In the genomic region with DNA sequence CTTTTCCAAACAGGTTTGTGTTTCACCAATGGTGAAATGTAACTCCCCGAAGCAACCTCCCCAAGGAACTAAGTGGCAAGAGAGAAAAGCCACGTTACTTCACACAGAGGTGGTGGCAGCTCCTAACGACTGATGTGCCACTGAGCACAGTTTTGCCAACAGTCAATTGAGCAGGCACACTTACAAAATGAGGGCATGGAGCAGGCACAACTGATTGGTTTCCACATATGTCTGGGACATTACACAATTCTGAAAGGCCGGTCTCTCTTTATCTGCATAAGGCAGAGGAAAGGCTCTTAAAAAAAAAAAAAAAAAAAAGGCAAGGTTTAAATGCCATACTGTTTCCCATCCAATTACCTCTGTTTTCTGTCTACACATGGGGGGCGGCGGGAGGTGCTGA, we compare ENCODE assay signal across 22 cellular contexts.
DNase-seq lines count a peak whose midpoint lies in the region; ATAC-seq, FAIRE-seq and TF ChIP-seq lines count a peak whose summit lies in the region.
"Had no signal": no experiment of that assay in that cellular context is flagged by ENCODE, and none has a peak within 500 bp of the region (broad histone marks: within the 10 kb centered on the region; RNA-seq: fewer than 3 reads in every experiment).

No MANE protein-coding gene starts in this region.

- H3K9ac ChIP-seq in liver (ENCODE audit: low read depth in 1 of 2, low read length in 2 of 2), result no peak overlapping the region
- H3K9ac ChIP-seq in HepG2 (ENCODE audit: insufficient read depth, low read depth, low read length), result no peak overlapping the region

- TF ChIP-seq CTCF in liver (IDR thresholded peaks at IDR 0.05; ENCODE audit: low read depth, low read length, missing input control) (no peak), HepG2 (CRISPR knock-in tag; IDR thresholded peaks at IDR 0.05) (no peak), WERI-Rb-1 (IDR thresholded peaks at IDR 0.05; ENCODE audit: low read depth, low read length) (no peak), upper lobe of right lung (IDR thresholded peaks at IDR 0.05) (no peak), endothelial cell (IDR thresholded peaks at IDR 0.05; ENCODE audit: unreplicated experiment) (no peak)

- H4K20me1 ChIP-seq in HepG2 (ENCODE audit: insufficient read depth, low read length), result no peaks in the 10 kb centered on the region

- WGBS in liver, result 44% methylated on average over 6 of the region's 6 CpGs
- 30% methylated on average over 4 of the region's 6 CpGs for WGBS in HepG2 (ENCODE audit: low lambda C conversion rate)

- H3K4me1 Mint-ChIP-seq in endothelial cell (ENCODE audit: unreplicated experiment), result peaks cover 15% of the 10 kb centered on the region
- H3K4me1 Mint-ChIP-seq: B cell had no signal

- no peaks in the 10 kb centered on the region for H3K36me3 Mint-ChIP-seq in endothelial cell (ENCODE audit: low read depth, unreplicated experiment)
- H3K36me3 Mint-ChIP-seq: CD14-positive monocyte; CD8-positive, alpha-beta T cell had no signal

- H3K27me3 ChIP-seq in liver (ENCODE audit: control insufficient read depth in 4 of 4, insufficient read depth in 4 of 4, low read length in 3 of 4) (no peaks in the 10 kb centered on the region), HepG2 (ENCODE audit: control insufficient read depth in 1 of 2, insufficient read depth in 2 of 2, low read length in 2 of 2) (no peaks in the 10 kb centered on the region; a peak in 1 of 5 replicates), WERI-Rb-1 (ENCODE audit: insufficient read depth, low read depth, severe bottlenecking) (no peaks in the 10 kb centered on the region), upper lobe of right lung (no peaks in the 10 kb centered on the region)

- H2AFZ ChIP-seq in HepG2 (ENCODE audit: low read length), result no peak overlapping the region

- H3K27me3 Mint-ChIP-seq in endothelial cell (ENCODE audit: unreplicated experiment), result peaks cover 4% of the 10 kb centered on the region
- H3K27me3 Mint-ChIP-seq: B cell had no signal

- no peaks in the 10 kb centered on the region for H3K9me3 ChIP-seq in liver (ENCODE audit: control insufficient read depth in 4 of 4, low read length in 3 of 4)
- no peaks in the 10 kb centered on the region for H3K9me3 ChIP-seq in HepG2 (ENCODE audit: low read length)
- H3K9me3 ChIP-seq in WERI-Rb-1 (ENCODE audit: severe bottlenecking), result peaks cover 2% of the 10 kb centered on the region
- H3K9me3 ChIP-seq in upper lobe of right lung, result no peaks in the 10 kb centered on the region

- H3K79me2 ChIP-seq in HepG2 (ENCODE audit: insufficient read depth, low read length), result no peaks in the 10 kb centered on the region

- no peaks in the 10 kb centered on the region for H3K9me3 Mint-ChIP-seq in endothelial cell (ENCODE audit: unreplicated experiment)

- POLR2A ChIA-PET in HepG2 (lab: Yijun Ruan, JAX), result no interaction called here

- TF ChIP-seq EP300 in HepG2 (IDR thresholded peaks at IDR 0.05; ENCODE audit: low read depth in 2 of 2, low read length in 2 of 2) (no peak), HepG2 (CRISPR knock-in tag; IDR thresholded peaks at IDR 0.05; ENCODE audit: borderline replicate concordance) (no peak)

- BruUV-seq in HepG2 (replicated peaks; lab: Mats Ljungman, UMichigan), result no TSS peak

- H3K4me3 Mint-ChIP-seq in endothelial cell (ENCODE audit: unreplicated experiment), result no peak overlapping the region
- H3K4me3 Mint-ChIP-seq: B cell; CD14-positive monocyte; CD8-positive, alpha-beta T cell had no signal

- H3K36me3 ChIP-seq in liver (ENCODE audit: control insufficient read depth in 4 of 4, insufficient read depth in 3 of 4, low read depth in 1 of 4, low read length in 3 of 4) (no peaks in the 10 kb centered on the region), HepG2 (replicated peaks in 1 of 2; ENCODE audit: control insufficient read depth in 1 of 2, insufficient read depth in 2 of 2, low read length in 2 of 2) (no peaks in the 10 kb centered on the region), WERI-Rb-1 (no peaks in the 10 kb centered on the region), upper lobe of right lung (no peaks in the 10 kb centered on the region)

- H3K4me2 ChIP-seq in HepG2 (ENCODE audit: low read depth, low read length), result no peak overlapping the region

- ATAC-seq in HepG2 (no peak), left lobe of liver (peak; percentile 83), upper lobe of right lung (peak; percentile 14), HG02759 (IDR thresholded peaks at IDR 0.05; ENCODE audit: unreplicated experiment) (no peak), Right ventricle myocardium inferior (no peak)
- ATAC-seq: CD8-positive, alpha-beta T cell; HCT116 had no signal

- CTCF ChIA-PET in HepG2 (lab: Yijun Ruan, JAX; ENCODE audit: low intra/inter-chr PET ratio, low total read pairs), result no interaction called here

- TF ChIP-seq RAD21 in liver (IDR thresholded peaks at IDR 0.05) (peak; percentile 52 to 68), HepG2 (CRISPR knock-in tag; IDR thresholded peaks at IDR 0.05) (no peak)

- H3K27ac Mint-ChIP-seq in endothelial cell (ENCODE audit: unreplicated experiment), result no peak overlapping the region
- H3K27ac Mint-ChIP-seq: B cell; CD14-positive monocyte; CD8-positive, alpha-beta T cell had no signal

- FAIRE-seq in HepG2 (lab: Jason Lieb, UNC), result no peak
- FAIRE-seq: A204.1, D721Med, G401.6, GM12892, H1 had no signal

- DNase-seq in HepG2 (ENCODE audit: low spot score) (no peak), WERI-Rb-1 (no peak), left lobe of liver (ENCODE audit: low spot score) (peak; percentile 76), upper lobe of right lung (no peak), endothelial cell (ENCODE audit: low spot score) (no peak), Right ventricle myocardium inferior (ENCODE audit: missing footprints) (no peak)
- DNase-seq: CD8-positive, alpha-beta T cell; COR-L47; DMS153; DMS79 treated with DMSO at 0.1 percent for 48 hours; EL; IMR-90 had no signal

- in situ Hi-C loops in HepG2 (cut with HindIII; ENCODE audit: extremely low pct_ligation_motif_present, low pct_unique_long_range_greater_than_20kb), result no loop called here

- H3K4me1 ChIP-seq in liver (ENCODE audit: control insufficient read depth in 4 of 4, insufficient read depth in 4 of 4, low read length in 3 of 4) (peaks cover 3 to 21% (median 15%) of the 10 kb centered on the region in 4 donors), HepG2 (ENCODE audit: insufficient read depth, low read length) (no peaks in the 10 kb centered on the region), upper lobe of right lung (no peaks in the 10 kb centered on the region)

- H3K27ac ChIP-seq in liver (ENCODE audit: low read depth in 1 of 2, low read length in 2 of 2), result peak overlapping the region in 1 of 2 donors; percentile 17
- H3K27ac ChIP-seq in HepG2 (ENCODE audit: extremely low read length, insufficient read depth, low read length), result no peak overlapping the region
- peak overlapping the region; percentile 81; the same call in 1 of the 2 replicates for H3K27ac ChIP-seq in WERI-Rb-1
- H3K27ac ChIP-seq in upper lobe of right lung, result no peak overlapping the region

- TF ChIP-seq POLR2A in HepG2 (IDR thresholded peaks at IDR 0.05; ENCODE audit: insufficient read depth in 1 of 2, low read depth in 2 of 2, low read length in 2 of 2), result no peak

- intact Hi-C loops in HepG2 (cut with micrococcal nuclease; ENCODE audit: unreplicated experiment) (no loop called here), upper lobe of right lung (cut with DNase I) (no loop called here), Right ventricle myocardium inferior (cut with DNase I) (no loop called here)

- no peak overlapping the region for H3K4me3 ChIP-seq in liver (ENCODE audit: low read depth in 1 of 3, low read length in 3 of 3)
- H3K4me3 ChIP-seq in HepG2 (replicated peaks in 1 of 3; ENCODE audit: insufficient read depth in 1 of 3, low read depth in 2 of 3, low read length in 3 of 3), result no peak overlapping the region
- H3K4me3 ChIP-seq in WERI-Rb-1 (ENCODE audit: low read depth, low read length), result no peak overlapping the region
- no peak overlapping the region for H3K4me3 ChIP-seq in upper lobe of right lung

TF ChIP-seq in liver, 16 proteins besides CTCF, POLR2A, EP300 and RAD21 (continues in another document):
- TF ChIP-seq EGR1 (IDR thresholded peaks at IDR 0.05; ENCODE audit: low read depth in 2 of 2) (no peak), SP1 (IDR thresholded peaks at IDR 0.05) (peak; percentile 44), GABPA (IDR thresholded peaks at IDR 0.05 in 1 of 2, conservative IDR thresholded peaks at IDR 0.05 in 1 of 2) (no peak), TAF1 (conservative IDR thresholded peaks at IDR 0.05) (no peak), HNF4A (conservative IDR thresholded peaks at IDR 0.05) (peak; percentile 61 to 74), FOXA1 (IDR thresholded peaks at IDR 0.05) (no peak)
- TF ChIP-seq, protein P1, sequence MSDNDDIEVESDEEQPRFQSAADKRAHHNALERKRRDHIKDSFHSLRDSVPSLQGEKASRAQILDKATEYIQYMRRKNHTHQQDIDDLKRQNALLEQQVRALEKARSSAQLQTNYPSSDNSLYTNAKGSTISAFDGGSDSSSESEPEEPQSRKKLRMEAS (IDR thresholded peaks at IDR 0.05), result no peak
- TF ChIP-seq, protein P2, sequence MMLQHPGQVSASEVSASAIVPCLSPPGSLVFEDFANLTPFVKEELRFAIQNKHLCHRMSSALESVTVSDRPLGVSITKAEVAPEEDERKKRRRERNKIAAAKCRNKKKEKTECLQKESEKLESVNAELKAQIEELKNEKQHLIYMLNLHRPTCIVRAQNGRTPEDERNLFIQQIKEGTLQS (IDR thresholded peaks at IDR 0.05), result no peak

TF ChIP-seq in HepG2, 621 proteins besides CTCF, POLR2A, EP300 and RAD21 (continues in another document):
- TF ChIP-seq KLF6 (CRISPR knock-in tag; IDR thresholded peaks at IDR 0.05) (no peak), NBN (conservative IDR thresholded peaks at IDR 0.05) (no peak), PHF5A (CRISPR knock-in tag; IDR thresholded peaks at IDR 0.05; ENCODE audit: low read depth, unreplicated experiment) (no peak), HMG20B (CRISPR knock-in tag; conservative IDR thresholded peaks at IDR 0.05) (no peak), ATF7-NPFF (CRISPR knock-in tag; IDR thresholded peaks at IDR 0.05; ENCODE audit: low read depth) (no peak)

Comparison
In these comparisons a context has a peak if more than half of its experiments do, and no peak if none do; other contexts are left out.
1. ATAC-seq: peak in left lobe of liver (single experiment) and upper lobe of right lung (single experiment); none in HepG2 (single experiment), HG02759 (single experiment) and Right ventricle myocardium inferior (single experiment).